Comparison of ENCODE assay signal across 1 cellular context in genomic region chr1:24914226-24915069, GRCh38.
TF ChIP-seq lines count a peak whose summit lies in the region.

No MANE protein-coding gene starts in this region.

TF ChIP-seq in HepG2, 621 proteins besides CTCF, POLR2A, EP300 and RAD21 (continued from another document and continues in another):
- TF ChIP-seq TFAP4 (IDR thresholded peaks at IDR 0.05; ENCODE audit: borderline replicate concordance, low read depth), result no peak
- no peak; the same call in 1 of the 2 replicates for TF ChIP-seq TCF7 (IDR thresholded peaks at IDR 0.05; ENCODE audit: low read depth)
- 0 out of 2 replicates have a peak, but pooled peaks have one; percentile 12 for TF ChIP-seq THRA (CRISPR knock-in tag; IDR thresholded peaks at IDR 0.05; ENCODE audit: borderline replicate concordance)
- no peak; the same call in 1 of the 2 replicates for TF ChIP-seq HES4 (CRISPR knock-in tag; IDR thresholded peaks at IDR 0.05; ENCODE audit: borderline replicate concordance)
- no peak for TF ChIP-seq ZNF598 (CRISPR knock-in tag; IDR thresholded peaks at IDR 0.05; ENCODE audit: borderline replicate concordance)
- no peak for TF ChIP-seq TRIM22 (IDR thresholded peaks at IDR 0.05)
- TF ChIP-seq TBP (CRISPR knock-in tag; IDR thresholded peaks at IDR 0.05), result no peak
- no peak for TF ChIP-seq ZNF256 (CRISPR knock-in tag; conservative IDR thresholded peaks at IDR 0.05)
- TF ChIP-seq AGO2 (optimal IDR thresholded peaks at IDR 0.05; ENCODE audit: low read depth, low read length), result peak; percentile 60
- no peak for TF ChIP-seq ZNF83 (CRISPR knock-in tag; IDR thresholded peaks at IDR 0.05; ENCODE audit: borderline replicate concordance)
- TF ChIP-seq E2F2 (CRISPR knock-in tag; IDR thresholded peaks at IDR 0.05; ENCODE audit: borderline replicate concordance), result no peak
- no peak for TF ChIP-seq ZBTB20 (CRISPR knock-in tag; IDR thresholded peaks at IDR 0.05; ENCODE audit: borderline replicate concordance, low read depth)
- no peak for TF ChIP-seq FOXK2 (IDR thresholded peaks at IDR 0.05)
- no peak for TF ChIP-seq RARG (CRISPR knock-in tag; IDR thresholded peaks at IDR 0.05; ENCODE audit: low read depth)
- no peak for TF ChIP-seq ZNF570 (CRISPR knock-in tag; IDR thresholded peaks at IDR 0.05; ENCODE audit: borderline replicate concordance)
- TF ChIP-seq DMAP1 (CRISPR knock-in tag; IDR thresholded peaks at IDR 0.05), result no peak
- TF ChIP-seq SNAI1 (CRISPR knock-in tag; IDR thresholded peaks at IDR 0.05; ENCODE audit: borderline replicate concordance), result no peak
- TF ChIP-seq ZNF724P (CRISPR knock-in tag; IDR thresholded peaks at IDR 0.05; ENCODE audit: borderline replicate concordance), result no peak
- no peak for TF ChIP-seq MXD3 (CRISPR knock-in tag; IDR thresholded peaks at IDR 0.05)
- no peak for TF ChIP-seq SYNCRIP (IDR thresholded peaks at IDR 0.05; ENCODE audit: insufficient read depth, low read depth, low read length)
- TF ChIP-seq KLF13 (CRISPR knock-in tag; IDR thresholded peaks at IDR 0.05), result no peak
- TF ChIP-seq ZNF331 (CRISPR knock-in tag; IDR thresholded peaks at IDR 0.05), result peak; percentile 25; the same call in 1 of the 2 replicates
- TF ChIP-seq ZSCAN5A (CRISPR knock-in tag; IDR thresholded peaks at IDR 0.05; ENCODE audit: borderline replicate concordance), result no peak
- TF ChIP-seq ZNF337 (CRISPR knock-in tag; IDR thresholded peaks at IDR 0.05; ENCODE audit: borderline replicate concordance, low read depth), result no peak
- no peak for TF ChIP-seq PRDM10 (CRISPR knock-in tag; IDR thresholded peaks at IDR 0.05; ENCODE audit: low read depth)
- no peak for TF ChIP-seq TBL1XR1 (IDR thresholded peaks at IDR 0.05; ENCODE audit: borderline replicate concordance, low read length, partially characterized antibody)
- TF ChIP-seq IKZF1 (IDR thresholded peaks at IDR 0.05), result no peak
- no peak for TF ChIP-seq ETS1 (CRISPR knock-in tag; IDR thresholded peaks at IDR 0.05)
- TF ChIP-seq ZNF513 (CRISPR knock-in tag; conservative IDR thresholded peaks at IDR 0.05), result no peak
- no peak for TF ChIP-seq MNT (IDR thresholded peaks at IDR 0.05)
- no peak for TF ChIP-seq TFE3 (CRISPR knock-in tag; IDR thresholded peaks at IDR 0.05)
- TF ChIP-seq ZSCAN9 (CRISPR knock-in tag; IDR thresholded peaks at IDR 0.05; ENCODE audit: borderline replicate concordance), result 0 out of 2 replicates have a peak, but pooled peaks have one; percentile 49
- TF ChIP-seq SSRP1 (CRISPR knock-in tag; IDR thresholded peaks at IDR 0.05), result no peak; the same call in 1 of the 2 replicates
- no peak for TF ChIP-seq MEIS2 (CRISPR knock-in tag; IDR thresholded peaks at IDR 0.05)
- TF ChIP-seq SNAPC4 (CRISPR knock-in tag; IDR thresholded peaks at IDR 0.05), result no peak
